8 cellular contexts compared by ENCODE assay signal in genomic region chr20:35269055-35269781, GRCh38. TPM values are rescaled to one million over a fixed set of nuclear protein-coding genes. Genes with fewer than 3 reads are reported as not detected.
DNase-seq lines count a peak whose midpoint lies in the region; ATAC-seq, FAIRE-seq and TF ChIP-seq lines count a peak whose summit lies in the region.

No MANE protein-coding gene starts in this region.

- H3K4me1 ChIP-seq in endothelial cell of umbilical vein (ENCODE audit: control insufficient read depth, extremely low read depth, insufficient read depth, low read length) (no peaks in the 10 kb centered on the region), tibial nerve (peaks cover 0 to 14% (median 0%) of the 10 kb centered on the region in 4 donors)

- peaks cover 10% of the 10 kb centered on the region for H3K36me3 Mint-ChIP-seq in activated CD4-positive, alpha-beta memory T cell treated with anti-CD3 and anti-CD28 coated beads, Interleukin-2, amount 10 ng/mL, durations not matched to agents 7 days and 5 days (ENCODE audit: low read depth)

- no peak overlapping the region for H3K4me2 ChIP-seq in endothelial cell of umbilical vein (ENCODE audit: insufficient read depth, low read length)

- no peaks in the 10 kb centered on the region for H3K27me3 Mint-ChIP-seq in activated CD4-positive, alpha-beta memory T cell treated with anti-CD3 and anti-CD28 coated beads, Interleukin-2, amount 10 ng/mL, durations not matched to agents 7 days and 5 days

- peak; percentile 90 for FAIRE-seq in endothelial cell of umbilical vein (lab: Jason Lieb, UNC)

- intact Hi-C loops in endothelial cell of umbilical vein (cut with micrococcal nuclease), result loop anchor here (1.0 to 2.0 kb wide), 6 partner anchors 44 to 435 kb away; no protein-coding TSS in a partner anchor

- DNase-seq in ACHN (peak; percentile 63), NCI-H2196 treated with DMSO at 0.1 percent for 48 hours (lab: John Stamatoyannopoulos, UW; ENCODE audit: unreplicated experiment) (peak; percentile 68), endothelial cell of umbilical vein (ENCODE audit: low read depth, low spot score) (peak; percentile 66), midbrain (lab: John Stamatoyannopoulos, UW) (peak; percentile 40), tibial nerve (ENCODE audit: low spot score in 2 of 2) (peak in 1 of 2 donors; percentile 58)
- peak; percentile 62 for DNase-seq in activated CD4-positive, alpha-beta memory T cell treated with anti-CD3 and anti-CD28 coated beads, Interleukin-2, amount 10 ng/mL, durations not matched to agents 7 days and 5 days

- H3K4me1 Mint-ChIP-seq in activated CD4-positive, alpha-beta memory T cell treated with anti-CD3 and anti-CD28 coated beads, Interleukin-2, amount 10 ng/mL, durations not matched to agents 7 days and 5 days, result peaks cover 4% of the 10 kb centered on the region

- POLR2A ChIA-PET in activated CD4-positive, alpha-beta memory T cell treated with anti-CD3 and anti-CD28 coated beads, Interleukin-2, amount 10 ng/mL, durations not matched to agents 7 days and 5 days (lab: Charles Lee), result interaction anchor here (1.0 to 2.9 kb wide), 4 partner anchors 9 to 125 kb away, joined by 3 to 10 read pairs (median 5); partner anchors contain the start of genes EIF6 and MMP24OS
- POLR2A ChIA-PET in endothelial cell of umbilical vein (lab: Charles Lee), result no interaction called here

- in situ Hi-C loops in ACHN (cut with HindIII; ENCODE audit: low pct_ligation_motif_present, low pct_unique_long_range_greater_than_20kb, low sequenced_read_pairs), result no loop called here

- H3K79me2 ChIP-seq in endothelial cell of umbilical vein (ENCODE audit: control insufficient read depth, insufficient read depth, low read length), result no peaks in the 10 kb centered on the region

- no peak for TF ChIP-seq POLR2A in endothelial cell of umbilical vein (IDR thresholded peaks at IDR 0.05; ENCODE audit: low read depth, low read length)
- no peak for TF ChIP-seq POLR2A in tibial nerve (IDR thresholded peaks at IDR 0.05)

- no peak overlapping the region for H3K4me3 Mint-ChIP-seq in activated CD4-positive, alpha-beta memory T cell treated with anti-CD3 and anti-CD28 coated beads, Interleukin-2, amount 10 ng/mL, durations not matched to agents 7 days and 5 days

- H3K9me1 ChIP-seq in endothelial cell of umbilical vein (replicated peaks; ENCODE audit: control insufficient read depth, extremely low read depth, insufficient read depth, low read length), result no peaks in the 10 kb centered on the region

- dilution Hi-C loops in endothelial cell of umbilical vein (cut with MboI; ENCODE audit: extremely low pct_ligation_motif_present, low sequenced_read_pairs), result loop anchor here (25.0 kb wide), 1 partner anchor 432 kb away; the partner anchor contains the start of gene NCOA6

- TF ChIP-seq EP300 in tibial nerve (IDR thresholded peaks at IDR 0.05), result no peak

- no peak overlapping the region for H3K27ac ChIP-seq in endothelial cell of umbilical vein (ENCODE audit: insufficient read depth, low read depth, low read length)
- H3K27ac ChIP-seq in tibial nerve, result no peak overlapping the region

- TF ChIP-seq CTCF in GM12872 (IDR thresholded peaks at IDR 0.05; ENCODE audit: insufficient read depth, low read depth, low read length) (peak; percentile 88), endothelial cell of umbilical vein (IDR thresholded peaks at IDR 0.05; ENCODE audit: extremely low read depth in 1 of 2, insufficient read depth in 1 of 2, low read depth in 1 of 2, low read length in 2 of 2) (peak; percentile 87 to 95), tibial nerve (IDR thresholded peaks at IDR 0.05) (peak; percentile 51 to 68 (median 60))

- CTCF ChIA-PET in activated CD4-positive, alpha-beta memory T cell treated with anti-CD3 and anti-CD28 coated beads, Interleukin-2, amount 10 ng/mL, durations not matched to agents 7 days and 5 days (lab: Charles Lee), result interaction anchor here (0.6 to 4.2 kb wide), 16 partner anchors 10 to 295 kb away, joined by 3 to 38 read pairs (median 4); partner anchors contain the start of genes EDEM2 and EIF6
- CTCF ChIA-PET in endothelial cell of umbilical vein (lab: Charles Lee), result interaction anchor here (0.6 to 11.4 kb wide), 13 partner anchors 12 to 434 kb away, joined by 3 to 177 read pairs (median 3); partner anchors contain the start of genes EDEM2 and GDF5

- no peak overlapping the region for H3K9ac ChIP-seq in endothelial cell of umbilical vein (replicated peaks; ENCODE audit: extremely low read depth, insufficient read depth, low read length)

- H3K27me3 ChIP-seq in endothelial cell of umbilical vein (ENCODE audit: control insufficient read depth in 2 of 2, insufficient read depth in 2 of 2, low read length in 2 of 2), result no peaks in the 10 kb centered on the region
- H3K27me3 ChIP-seq in tibial nerve, result no peaks in the 10 kb centered on the region

- no peaks in the 10 kb centered on the region for H3K9me3 Mint-ChIP-seq in activated CD4-positive, alpha-beta memory T cell treated with anti-CD3 and anti-CD28 coated beads, Interleukin-2, amount 10 ng/mL, durations not matched to agents 7 days and 5 days

- no peaks in the 10 kb centered on the region for H4K20me1 ChIP-seq in endothelial cell of umbilical vein (replicated peaks; ENCODE audit: control insufficient read depth, extremely low read depth, insufficient read depth, low read length)

- BruUV-seq in endothelial cell of umbilical vein (replicated peaks; lab: Mats Ljungman, UMichigan), result no TSS peak

- no peak overlapping the region for H3K4me3 ChIP-seq in endothelial cell of umbilical vein (replicated peaks in 1 of 3; ENCODE audit: insufficient read depth in 1 of 3, low read depth in 1 of 3, low read length in 3 of 3)
- no peak overlapping the region for H3K4me3 ChIP-seq in tibial nerve

- no peaks in the 10 kb centered on the region for H3K9me3 ChIP-seq in endothelial cell of umbilical vein (replicated peaks; ENCODE audit: control insufficient read depth, insufficient read depth, low read length)
- H3K9me3 ChIP-seq in tibial nerve, result no peaks in the 10 kb centered on the region

- H3K36me3 ChIP-seq in endothelial cell of umbilical vein (ENCODE audit: control insufficient read depth in 2 of 2, extremely low read depth in 1 of 2, insufficient read depth in 2 of 2, low read length in 2 of 2) (no peaks in the 10 kb centered on the region), tibial nerve (peaks cover 0 to 77% (median 0%) of the 10 kb centered on the region in 3 donors)

- no peak overlapping the region for H3K27ac Mint-ChIP-seq in activated CD4-positive, alpha-beta memory T cell treated with anti-CD3 and anti-CD28 coated beads, Interleukin-2, amount 10 ng/mL, durations not matched to agents 7 days and 5 days

- ATAC-seq in HG02678 (IDR thresholded peaks at IDR 0.05; ENCODE audit: unreplicated experiment), result no peak

- H2AFZ ChIP-seq in endothelial cell of umbilical vein (ENCODE audit: low read depth, low read length), result no peak overlapping the region

- 47 to 50% methylated on average over 14 of the region's 14 CpGs for WGBS in tibial nerve, 2 donors

RNA-seq across cellular contexts. Expression of gene MMP24OS, which starts 8.7 kb away (rescaled TPM):
- 10 to 100 TPM; 45.6 to 48.7 TPM for total RNA-seq in activated CD4-positive, alpha-beta memory T cell treated with anti-CD3 and anti-CD28 coated beads, Interleukin-2, amount 10 ng/mL, durations not matched to agents 7 days and 5 days
- total RNA-seq in endothelial cell of umbilical vein, result 52.8 and 55.6 TPM in 2 replicates
- polyA plus RNA-seq in endothelial cell of umbilical vein, result 35.1 and 43.2 TPM in 2 replicates
- 25.2 and 33.9 TPM in 2 replicates for polyA plus RNA-seq in endothelial cell of umbilical vein (2011; cell fraction: cytosol; rRNA removed)
- polyA plus RNA-seq in endothelial cell of umbilical vein (2011; cell fraction: nucleus; rRNA removed), result 18.0 and 21.5 TPM in 2 replicates
- polyA plus RNA-seq in endothelial cell of umbilical vein (2012), result 31.8 and 52.0 TPM in 2 replicates
- 15.2 and 20.2 TPM in 2 replicates for polyA minus RNA-seq in endothelial cell of umbilical vein
- 19.6 TPM for polyA minus RNA-seq in endothelial cell of umbilical vein (2011; cell fraction: cytosol; rRNA and poly(A)+ RNA removed)
- 15.6 and 16.3 TPM in 2 replicates for polyA minus RNA-seq in endothelial cell of umbilical vein (2011; cell fraction: nucleus; rRNA and poly(A)+ RNA removed)
- total RNA-seq in tibial nerve, result 10 to 100 TPM; 30.4 to 41.2 (median 34.4) TPM

RNA-seq across cellular contexts. Expression of gene EIF6, which starts 15.4 kb away (rescaled TPM):
- total RNA-seq in activated CD4-positive, alpha-beta memory T cell treated with anti-CD3 and anti-CD28 coated beads, Interleukin-2, amount 10 ng/mL, durations not matched to agents 7 days and 5 days, result 10 to 100 TPM; 86.1 to 91.3 TPM
- total RNA-seq in endothelial cell of umbilical vein (124 and 153 TPM in 2 replicates), tibial nerve (100 to 1,000 TPM in 1 of 4 donors, 10 to 100 TPM in 3; 69.5 to 110 (median 86.8) TPM)
- polyA plus RNA-seq in endothelial cell of umbilical vein, result 286 and 383 TPM in 2 replicates
- 212 and 219 TPM in 2 replicates for polyA plus RNA-seq in endothelial cell of umbilical vein (2011; cell fraction: cytosol; rRNA removed)
- polyA plus RNA-seq in endothelial cell of umbilical vein (2011; cell fraction: nucleus; rRNA removed), result 121 and 152 TPM in 2 replicates
- polyA plus RNA-seq in endothelial cell of umbilical vein (2012), result 128 and 134 TPM in 2 replicates
- polyA minus RNA-seq in endothelial cell of umbilical vein, result 117 and 150 TPM in 2 replicates
- polyA minus RNA-seq in endothelial cell of umbilical vein (2011; cell fraction: cytosol; rRNA and poly(A)+ RNA removed), result 111 TPM
- 22.6 and 26.3 TPM in 2 replicates for polyA minus RNA-seq in endothelial cell of umbilical vein (2011; cell fraction: nucleus; rRNA and poly(A)+ RNA removed)

RNA-seq across cellular contexts. Expression of gene FAM83C, which starts 23.0 kb away (rescaled TPM):
- total RNA-seq in activated CD4-positive, alpha-beta memory T cell treated with anti-CD3 and anti-CD28 coated beads, Interleukin-2, amount 10 ng/mL, durations not matched to agents 7 days and 5 days, result not detected
- total RNA-seq in endothelial cell of umbilical vein (not detected in 2 replicates), tibial nerve (not detected)
- polyA plus RNA-seq in endothelial cell of umbilical vein, result not detected in 2 replicates
- polyA plus RNA-seq in endothelial cell of umbilical vein (2011; cell fraction: cytosol; rRNA removed), result not detected in 2 replicates
- polyA plus RNA-seq in endothelial cell of umbilical vein (2011; cell fraction: nucleus; rRNA removed), result not detected in 2 replicates
- polyA plus RNA-seq in endothelial cell of umbilical vein (2012), result not detected in 2 replicates
- not detected in 2 replicates for polyA minus RNA-seq in endothelial cell of umbilical vein
- not detected for polyA minus RNA-seq in endothelial cell of umbilical vein (2011; cell fraction: cytosol; rRNA and poly(A)+ RNA removed)
- polyA minus RNA-seq in endothelial cell of umbilical vein (2011; cell fraction: nucleus; rRNA and poly(A)+ RNA removed), result not detected in 2 replicates

RNA-seq across cellular contexts. Expression of gene MMP24, which starts 42.7 kb away (rescaled TPM):
- total RNA-seq in activated CD4-positive, alpha-beta memory T cell treated with anti-CD3 and anti-CD28 coated beads, Interleukin-2, amount 10 ng/mL, durations not matched to agents 7 days and 5 days, result not detected
- total RNA-seq in endothelial cell of umbilical vein (0.27 and 0.32 TPM in 2 replicates), tibial nerve (under 1 TPM in 3 of 4 donors, not detected in 1; 0.21 to 0.78 (median 0.66) TPM)
- 0.48 and 0.54 TPM in 2 replicates for polyA plus RNA-seq in endothelial cell of umbilical vein
- 0.44 and 0.48 TPM in 2 replicates for polyA plus RNA-seq in endothelial cell of umbilical vein (2011; cell fraction: cytosol; rRNA removed)
- polyA plus RNA-seq in endothelial cell of umbilical vein (2011; cell fraction: nucleus; rRNA removed), result 0.27 and 0.28 TPM in 2 replicates
- polyA plus RNA-seq in endothelial cell of umbilical vein (2012), result 1.5 and 2.5 TPM in 2 replicates
- 0.19 and 0.28 TPM in 2 replicates for polyA minus RNA-seq in endothelial cell of umbilical vein
- polyA minus RNA-seq in endothelial cell of umbilical vein (2011; cell fraction: cytosol; rRNA and poly(A)+ RNA removed), result 0.20 TPM
- polyA minus RNA-seq in endothelial cell of umbilical vein (2011; cell fraction: nucleus; rRNA and poly(A)+ RNA removed), result 0.10 and 0.24 TPM in 2 replicates
